In the genomic region with DNA sequence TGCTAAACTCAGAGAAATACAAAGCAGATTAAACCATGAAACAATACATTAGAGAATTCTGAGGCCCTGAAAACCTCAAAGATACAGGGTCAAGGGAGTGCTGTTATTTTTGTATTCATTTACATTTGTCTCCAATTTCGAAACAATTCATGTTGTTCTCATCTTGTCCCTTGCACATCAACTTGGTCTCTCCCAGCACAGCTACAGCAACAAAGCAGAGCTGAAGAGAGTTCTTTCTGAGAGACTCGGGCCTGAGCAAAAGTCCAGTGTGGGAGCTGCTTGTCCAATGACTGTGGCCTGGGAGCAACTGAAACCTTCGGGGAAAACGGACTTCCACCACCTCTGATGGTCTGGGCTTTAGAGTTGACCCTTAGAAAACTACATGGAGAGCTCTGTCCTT, we compare ENCODE assay signal across 16 cellular contexts.
A peak's percentile ranks its signal among the peaks of the same experiment; 100 is the strongest.
DNase-seq lines count a peak whose midpoint lies in the region; TF ChIP-seq lines count a peak whose summit lies in the region.
"Had no signal": no experiment of that assay in that cellular context is flagged by ENCODE, and none has a peak within 500 bp of the region (broad histone marks: within the 10 kb centered on the region; RNA-seq: fewer than 3 reads in every experiment).

No MANE protein-coding gene starts in this region.

- H2BK120ac ChIP-seq in neuronal stem cell (ENCODE audit: low read depth, low read length): no peak overlapping the region

- no peaks in the 10 kb centered on the region for H3K79me2 ChIP-seq in MM.1S (ENCODE audit: low read length)

- no peak overlapping the region for H3K14ac ChIP-seq in neuronal stem cell (ENCODE audit: low read length)

- H3K4me1 ChIP-seq in BLaER1 treated with 17β-estradiol and CSF1 and Interleukin-3, amounts not matched to agents 10 nM and 100 nM: peaks cover 19 to 74% (median 70%) of the 10 kb centered on the region in 10 experiments
- H3K4me1 ChIP-seq in MM.1S (ENCODE audit: low read length) (peaks cover 5% of the 10 kb centered on the region; the same call in 1 of the 2 replicates), neuronal stem cell (ENCODE audit: control insufficient read depth in 2 of 2, insufficient read depth in 1 of 2, low read depth in 1 of 2, low read length in 2 of 2) (peaks cover 0 to 7% of the 10 kb centered on the region in 2 donors)

- H4K20me1 ChIP-seq in BLaER1 treated with 17β-estradiol and CSF1 and Interleukin-3, amounts not matched to agents 10 nM and 100 nM: no peaks in the 10 kb centered on the region
- H4K20me1 ChIP-seq in MM.1S (ENCODE audit: insufficient read depth, low read length): no peaks in the 10 kb centered on the region

- no peak overlapping the region for H2BK12ac ChIP-seq in neuronal stem cell (ENCODE audit: low read length)

- H3K27ac ChIP-seq in BLaER1 treated with 17β-estradiol and CSF1 and Interleukin-3, amounts not matched to agents 10 nM and 100 nM: peak overlapping the region in 6 of 11 experiments; percentile 7 to 81 (median 74); a peak in 8 of 22 replicates
- peak overlapping the region; percentile 37; the same call in 1 of the 2 replicates for H3K27ac ChIP-seq in MM.1S (ENCODE audit: low read length)
- H3K27ac ChIP-seq in neuronal stem cell (replicated peaks; ENCODE audit: low read length): no peak overlapping the region
- H3K27ac ChIP-seq: RWPE1 had no signal

- no peaks in the 10 kb centered on the region for H3F3A ChIP-seq in MM.1S (ENCODE audit: insufficient read depth, low read length)

- no peak overlapping the region for H2BK15ac ChIP-seq in neuronal stem cell (ENCODE audit: low read length)

- DNase-seq in MM.1S: no peak
- DNase-seq in foreskin fibroblast: peak; percentile 24 to 51
- no peak for DNase-seq in neuronal stem cell (ENCODE audit: low spot score)
- no peak for DNase-seq in AG20443 (ENCODE audit: low spot score)
- DNase-seq in NOMO-1 treated with DMSO at 0.1 percent for 48 hours (lab: John Stamatoyannopoulos, UW; ENCODE audit: unreplicated experiment): no peak
- DNase-seq in SHP77 (lab: John Stamatoyannopoulos, UW): no peak
- DNase-seq: DMS79, GOT3, HCEC 1CT, NCI-H1694, NCI-H2081 treated with DMSO at 0.1 percent for 48 hours, NCI-H446, NCI-H526 treated with DMSO at 0.1 percent for 48 hours, T-helper 1 cell had no signal

- H3K27me3 ChIP-seq in BLaER1 treated with 17β-estradiol and CSF1 and Interleukin-3, amounts not matched to agents 10 nM and 100 nM: no peaks in the 10 kb centered on the region
- H3K27me3 ChIP-seq in MM.1S (replicated peaks; ENCODE audit: insufficient read depth, low read length): no peaks in the 10 kb centered on the region
- peaks cover 0 to 25% (median 0%) of the 10 kb centered on the region in 3 experiments for H3K27me3 ChIP-seq in neuronal stem cell (ENCODE audit: control insufficient read depth in 3 of 3, insufficient read depth in 3 of 3, low read depth in 1 of 3, low read length in 3 of 3)

- H3K9me3 ChIP-seq in BLaER1 treated with 17β-estradiol and CSF1 and Interleukin-3, amounts not matched to agents 10 nM and 100 nM (replicated peaks in 1 of 11): peaks cover 0 to 23% (median 15%) of the 10 kb centered on the region in 11 experiments; a peak in 20 of 22 replicates
- H3K9me3 ChIP-seq in MM.1S (replicated peaks; ENCODE audit: insufficient read depth, low read length) (no peaks in the 10 kb centered on the region), neuronal stem cell (replicated peaks in 1 of 2; ENCODE audit: control insufficient read depth in 2 of 2, insufficient read depth in 1 of 2, low read depth in 1 of 2, low read length in 2 of 2) (no peaks in the 10 kb centered on the region)

- H3K18ac ChIP-seq in neuronal stem cell (ENCODE audit: low read length): no peak overlapping the region

- H4K8ac ChIP-seq in neuronal stem cell (ENCODE audit: low read depth, low read length): no peak overlapping the region

- H3K36me3 ChIP-seq in BLaER1 treated with 17β-estradiol and CSF1 and Interleukin-3, amounts not matched to agents 10 nM and 100 nM: no peaks in the 10 kb centered on the region
- H3K36me3 ChIP-seq in MM.1S (replicated peaks; ENCODE audit: insufficient read depth, low read length) (no peaks in the 10 kb centered on the region), neuronal stem cell (replicated peaks in 1 of 2; ENCODE audit: control insufficient read depth in 2 of 2, insufficient read depth in 2 of 2, low read length in 2 of 2) (no peaks in the 10 kb centered on the region)

- H3K4me2 ChIP-seq in BLaER1 treated with 17β-estradiol and CSF1 and Interleukin-3, amounts not matched to agents 10 nM and 100 nM: peak overlapping the region in 10 of 11 experiments; percentile 10 to 90 (median 77); a peak in 19 of 22 replicates
- H3K4me2 ChIP-seq in MM.1S (ENCODE audit: low read depth, low read length): peak overlapping the region; percentile 57; the same call in 1 of the 2 replicates
- no peak overlapping the region for H3K4me2 ChIP-seq in neuronal stem cell (ENCODE audit: insufficient read depth, low read length, poor library complexity, severe bottlenecking)

- no peaks in the 10 kb centered on the region for H3K79me1 ChIP-seq in neuronal stem cell (ENCODE audit: low read depth, low read length)

- H3K9me2 ChIP-seq in MM.1S (replicated peaks; ENCODE audit: insufficient read depth, low read length): no peaks in the 10 kb centered on the region

- WGBS in neuronal stem cell (ENCODE audit: extremely low coverage in 2 of 2, insufficient read length in 2 of 2, insufficient replicate concordance in 1 of 2), 2 donors: no CpG with 5 or more reads among the region's 4 CpGs

- H3K9ac ChIP-seq in BLaER1 treated with 17β-estradiol and CSF1 and Interleukin-3, amounts not matched to agents 10 nM and 100 nM: peak overlapping the region in 4 of 11 experiments; percentile 1 to 36 (median 6); a peak in 2 of 22 replicates
- no peak overlapping the region for H3K9ac ChIP-seq in MM.1S (ENCODE audit: low read length)
- H3K9ac ChIP-seq in neuronal stem cell (ENCODE audit: low read depth, low read length, poor library complexity): no peak overlapping the region

- H3K23ac ChIP-seq in neuronal stem cell (ENCODE audit: low read depth, low read length, poor library complexity): no peak overlapping the region

- H2AK5ac ChIP-seq in neuronal stem cell (ENCODE audit: low read depth, low read length): no peak overlapping the region

- H2BK5ac ChIP-seq in neuronal stem cell (ENCODE audit: low read length): no peak overlapping the region

- H2AFZ ChIP-seq in MM.1S (ENCODE audit: low read length) (peak overlapping the region; percentile 56; the same call in 1 of the 2 replicates), neuronal stem cell (ENCODE audit: low read length) (peak overlapping the region; percentile 3)

- no peak overlapping the region for H3K4me3 ChIP-seq in BLaER1 treated with 17β-estradiol and CSF1 and Interleukin-3, amounts not matched to agents 10 nM and 100 nM
- H3K4me3 ChIP-seq in MM.1S (ENCODE audit: low read length) (no peak overlapping the region; the same call in 1 of the 2 replicates), foreskin fibroblast (ENCODE audit: low read depth in 1 of 2, low read length in 2 of 2) (no peak overlapping the region), neuronal stem cell (ENCODE audit: low read length in 2 of 2) (no peak overlapping the region)

- TF ChIP-seq CTCF in MM.1S (IDR thresholded peaks at IDR 0.05; ENCODE audit: low read length) (no peak), foreskin fibroblast (IDR thresholded peaks at IDR 0.05; ENCODE audit: low read depth, low read length) (no peak)

- no peak overlapping the region for H4K91ac ChIP-seq in neuronal stem cell (ENCODE audit: low read depth, low read length, poor library complexity)

- H3K4ac ChIP-seq in neuronal stem cell (ENCODE audit: low read length): no peak overlapping the region

Comparison
In these comparisons a context has a peak if more than half of its experiments do, and no peak if none do; other contexts are left out.
1. DNase-seq: peak in foreskin fibroblast (2 of 2); none in MM.1S (single experiment), neuronal stem cell (single experiment), AG20443 (single experiment), NOMO-1 treated with DMSO at 0.1 percent for 48 hours (single experiment) and SHP77 (0 of 2).